In genomic region chr19:33418871-33419762, GRCh38 we compare ENCODE assay signal across 23 cellular contexts. TPM values are rescaled to one million over a fixed set of nuclear protein-coding genes. Genes with fewer than 3 reads are reported as not detected.
A peak's percentile ranks its signal among the peaks of the same experiment; 100 is the strongest.
DNase-seq lines count a peak whose midpoint lies in the region; ATAC-seq, FAIRE-seq and TF ChIP-seq lines count a peak whose summit lies in the region.
"Had no signal": no experiment of that assay in that cellular context is flagged by ENCODE, and none has a peak within 500 bp of the region (broad histone marks: within the 10 kb centered on the region; RNA-seq: fewer than 3 reads in every experiment).

No MANE protein-coding gene starts in this region.

- FAIRE-seq in A549 (lab: Jason Lieb, UNC) (no peak), kidney (lab: Jason Lieb, UNC) (no peak)
- FAIRE-seq: A204.1, GM12891, GM18507, H54 had no signal

- POLR2A ChIA-PET in A549 (lab: Yijun Ruan, JAX) = no interaction called here
- POLR2A ChIA-PET in IMR-90 (lab: Charles Lee; ENCODE audit: unreplicated experiment) = no interaction called here

- H2AK5ac ChIP-seq in IMR-90 (ENCODE audit: low read depth, low read length) = no peak overlapping the region

- TF ChIP-seq CTCF in A549 (IDR thresholded peaks at IDR 0.05) (no peak), IMR-90 (conservative IDR thresholded peaks at IDR 0.05; ENCODE audit: low read depth, low read length) (no peak), kidney (IDR thresholded peaks at IDR 0.05; ENCODE audit: borderline replicate concordance, extremely low read depth, insufficient read depth) (no peak)

- H3K27ac ChIP-seq in A549 (no peak overlapping the region), IMR-90 (ENCODE audit: insufficient read depth, low read length) (no peak overlapping the region), kidney (ENCODE audit: low read depth in 2 of 2, low read length in 2 of 2) (no peak overlapping the region)
- H3K27ac ChIP-seq: 22Rv1 had no signal

- no peak overlapping the region for H3K23ac ChIP-seq in IMR-90 (ENCODE audit: low read depth, low read length)

- H4K91ac ChIP-seq in IMR-90 (ENCODE audit: insufficient read depth, low read depth, low read length) = no peak overlapping the region

- peaks cover 3% of the 10 kb centered on the region; the same call in 1 of the 2 replicates for H3K9me1 ChIP-seq in IMR-90 (ENCODE audit: insufficient read depth, low read length)

- DNase-seq in Right ventricle myocardium inferior (ENCODE audit: missing footprints) (peak; percentile 51), cardiac septum (ENCODE audit: low spot score) (no peak), A549 (ENCODE audit: low read depth in 1 of 2, low spot score in 1 of 2) (no peak), IMR-90 (no peak), kidney (peak; percentile 35), SKM-1 treated with dmso at 0.1 percent for 144 hours (lab: John Stamatoyannopoulos, UW; ENCODE audit: unreplicated experiment) (no peak)
- DNase-seq: ACHN; AML-193; Calu3; CD4-positive, alpha-beta memory T cell; COR-L47; DMS53; DMS79 treated with DMSO at 0.1 percent for 48 hours; GF-D8; GOT3 had no signal

- H3K4me2 ChIP-seq in A549 (no peak overlapping the region), IMR-90 (ENCODE audit: low read depth, low read length) (no peak overlapping the region)

- intact Hi-C loops in Right ventricle myocardium inferior (cut with DNase I) (loop anchor here (5.0 kb wide), 1 partner anchor 353 kb away; no protein-coding TSS in a partner anchor), cardiac septum (cut with DNase I) (no loop called here), IMR-90 (cut with micrococcal nuclease) (no loop called here), kidney (cut with DNase I) (loop anchor here (10.0 kb wide), 1 partner anchor 356 kb away; no protein-coding TSS in a partner anchor)

- no peak overlapping the region for H2BK120ac ChIP-seq in IMR-90 (ENCODE audit: low read depth, low read length)

- TF ChIP-seq EP300 in A549 (IDR thresholded peaks at IDR 0.05) = no peak

- H4K8ac ChIP-seq in IMR-90 (ENCODE audit: low read depth in 2 of 2, low read length in 2 of 2) = no peak overlapping the region

- WGBS in A549 (ENCODE audit: missing lambda C conversion rate) = 81% methylated on average over 20 of the region's 20 CpGs
- 78% methylated on average over 7 of the region's 20 CpGs; no CpG with 5 or more reads in 1 of the 2 experiments for WGBS in IMR-90 (ENCODE audit: extremely low coverage in 2 of 2, insufficient read length in 1 of 2), 2 experiments

- no peak overlapping the region for H3K18ac ChIP-seq in IMR-90 (ENCODE audit: low read depth, low read length)

- no TSS peak for BruUV-seq in IMR-90 (replicated peaks; lab: Mats Ljungman, UMichigan)

- H2AFZ ChIP-seq in IMR-90 (replicated peaks; ENCODE audit: low read length, poor library complexity) = no peak overlapping the region

- no peaks in the 10 kb centered on the region for H3K79me1 ChIP-seq in IMR-90 (ENCODE audit: low read depth in 1 of 2, low read length in 2 of 2)

- TF ChIP-seq POLR2A in A549 (IDR thresholded peaks at IDR 0.05; ENCODE audit: low read length) = no peak
- TF ChIP-seq POLR2A in IMR-90 (IDR thresholded peaks at IDR 0.05; ENCODE audit: low read depth, low read length) = no peak

- H3K9me3 ChIP-seq in A549 (no peaks in the 10 kb centered on the region), IMR-90 (ENCODE audit: control insufficient read depth, insufficient read depth, low read length) (no peaks in the 10 kb centered on the region), kidney (ENCODE audit: control insufficient read depth in 1 of 2, low read length in 2 of 2) (no peaks in the 10 kb centered on the region)
- H3K9me3 ChIP-seq: HAP-1 had no signal

- H3K9ac ChIP-seq in IMR-90 (ENCODE audit: low read depth, low read length) (no peak overlapping the region), kidney (ENCODE audit: low read length in 2 of 2) (no peak overlapping the region)

- no peak overlapping the region for H2BK15ac ChIP-seq in IMR-90 (ENCODE audit: low read depth, low read length)

- CTCF ChIA-PET in A549 (lab: Yijun Ruan, JAX) (interaction anchor here (0.6 to 35.6 kb wide), 18 partner anchors 11 to 678 kb away, joined by 3 to 1493 read pairs (median 4); no protein-coding TSS in a partner anchor), IMR-90 (lab: Yijun Ruan, JAX) (interaction anchor here (0.6 to 1.1 kb wide), 2 partner anchors 359 to 788 kb away, joined by 3 to 6 read pairs; no protein-coding TSS in a partner anchor)

- H3K14ac ChIP-seq in IMR-90 (replicated peaks; ENCODE audit: low read depth, low read length) = no peak overlapping the region

- no peak overlapping the region for H2BK20ac ChIP-seq in IMR-90 (ENCODE audit: low read depth, low read length)

- H3K4ac ChIP-seq in IMR-90 (ENCODE audit: low read depth, low read length) = no peak overlapping the region

- ATAC-seq in Right ventricle myocardium inferior (no peak), A549 (0 out of 6 replicates have a peak, but pooled peaks of 1 of the 2 experiments have one; percentile 6), IMR-90 (ENCODE audit: low read depth) (no peak), HG03460 (IDR thresholded peaks at IDR 0.05; ENCODE audit: unreplicated experiment) (no peak), GM19397 (IDR thresholded peaks at IDR 0.05; ENCODE audit: unreplicated experiment) (no peak)

- dilution Hi-C loops in IMR-90 (cut with HindIII; ENCODE audit: low sequenced_read_pairs, unreplicated experiment) = no loop called here

- H3K4me1 ChIP-seq in A549 (no peaks in the 10 kb centered on the region), IMR-90 (ENCODE audit: control insufficient read depth, insufficient read depth, low read length) (no peaks in the 10 kb centered on the region; the same call in 1 of the 2 replicates), kidney (ENCODE audit: control insufficient read depth in 1 of 2, insufficient read depth in 1 of 2, low read depth in 1 of 2, low read length in 2 of 2) (no peaks in the 10 kb centered on the region)
- H3K4me1 ChIP-seq: HAP-1 had no signal

- H3K27me3 ChIP-seq in IMR-90 (ENCODE audit: control insufficient read depth, insufficient read depth, low read length) = no peaks in the 10 kb centered on the region

- H3K36me3 ChIP-seq in IMR-90 (ENCODE audit: control insufficient read depth, insufficient read depth, low read length) (no peaks in the 10 kb centered on the region), kidney (ENCODE audit: control insufficient read depth in 1 of 2, insufficient read depth in 2 of 2, low read length in 2 of 2) (no peaks in the 10 kb centered on the region)
- H3K36me3 ChIP-seq: HAP-1 had no signal

- TF ChIP-seq RAD21 in A549 (conservative IDR thresholded peaks at IDR 0.05 in 1 of 2, IDR thresholded peaks at IDR 0.05 in 1 of 2) = no peak
- no peak for TF ChIP-seq RAD21 in IMR-90 (IDR thresholded peaks at IDR 0.05; ENCODE audit: low read length)

- H3K4me3 ChIP-seq in A549 = no peak overlapping the region
- no peak overlapping the region for H3K4me3 ChIP-seq in IMR-90 (ENCODE audit: insufficient read depth, low read depth, low read length)
- H3K4me3 ChIP-seq in kidney (ENCODE audit: low read length in 2 of 2) = no peak overlapping the region
- H3K4me3 ChIP-seq: HAP-1 had no signal

- H4K20me1 ChIP-seq in IMR-90 (ENCODE audit: insufficient read depth, low read length) = no peaks in the 10 kb centered on the region

- in situ Hi-C loops in IMR-90 (cut with MboI; ENCODE audit: low sequenced_read_pairs) = no loop called here

- H4K5ac ChIP-seq in IMR-90 (ENCODE audit: low read depth, low read length) = no peak overlapping the region

- H3K56ac ChIP-seq in IMR-90 (ENCODE audit: extremely low read depth, insufficient read depth, low read length) = no peak overlapping the region

- H2BK5ac ChIP-seq in IMR-90 (ENCODE audit: low read depth, low read length, poor library complexity, severe bottlenecking) = no peak overlapping the region

- H2AK9ac ChIP-seq in IMR-90 (replicated peaks; ENCODE audit: low read depth, low read length, poor library complexity) = peak overlapping the region; percentile 28

TF ChIP-seq in A549, 52 proteins besides CTCF, POLR2A, EP300 and RAD21:
- peak; percentile 10; the same call in 1 of the 2 replicates for TF ChIP-seq BHLHE40 (IDR thresholded peaks at IDR 0.05; ENCODE audit: low read depth, low read length)
- TF ChIP-seq, protein P1, sequence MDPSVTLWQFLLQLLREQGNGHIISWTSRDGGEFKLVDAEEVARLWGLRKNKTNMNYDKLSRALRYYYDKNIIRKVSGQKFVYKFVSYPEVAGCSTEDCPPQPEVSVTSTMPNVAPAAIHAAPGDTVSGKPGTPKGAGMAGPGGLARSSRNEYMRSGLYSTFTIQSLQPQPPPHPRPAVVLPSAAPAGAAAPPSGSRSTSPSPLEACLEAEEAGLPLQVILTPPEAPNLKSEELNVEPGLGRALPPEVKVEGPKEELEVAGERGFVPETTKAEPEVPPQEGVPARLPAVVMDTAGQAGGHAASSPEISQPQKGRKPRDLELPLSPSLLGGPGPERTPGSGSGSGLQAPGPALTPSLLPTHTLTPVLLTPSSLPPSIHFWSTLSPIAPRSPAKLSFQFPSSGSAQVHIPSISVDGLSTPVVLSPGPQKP (IDR thresholded peaks at IDR 0.05; ENCODE audit: low read depth, low read length) = no peak
TF ChIP-seq in A549: peak in this region for 1.

TF ChIP-seq in IMR-90, 13 proteins besides CTCF, POLR2A, EP300 and RAD21:
- TF ChIP-seq NFE2L2 (IDR thresholded peaks at IDR 0.05; ENCODE audit: low read depth, low read length) = no peak
TF ChIP-seq in IMR-90: peak in this region for 0.

RNA-seq across cellular contexts. Expression of gene CEBPG, which starts 45.6 kb away (rescaled TPM):
- total RNA-seq in Right ventricle myocardium inferior (17.5 TPM), cardiac septum (17.3 TPM), IMR-90 (2012; rRNA removed) (14.3 and 21.1 TPM in 2 replicates), kidney (22.4 TPM)
- polyA plus RNA-seq in A549 (2011; rRNA removed) (104 and 138 TPM in 2 replicates), A549 (2017; fragmentation: RNase III; extraction: RNeasy Plus Mini Kit Qiagen cat#74134 plus additional on column Dnase treatment) (34.0 to 35.7 TPM (median 34.3 TPM) in 3 replicates), IMR-90 (2012; rRNA removed) (7.9 and 9.2 TPM in 2 replicates), kidney (ENCODE audit: insufficient read depth, low read depth, low replicate concordance) (13.0 TPM)
- polyA plus RNA-seq in A549 (2012; cell fraction: cytosol; rRNA removed) = 25.7 and 27.7 TPM in 2 replicates
- 11.1 and 12.8 TPM in 2 replicates for polyA plus RNA-seq in A549 (2012; cell fraction: nucleus; rRNA removed)
- 62.1 and 64.8 TPM in 2 replicates for polyA minus RNA-seq in A549 (2011; rRNA and poly(A)+ RNA removed)
- polyA plus RNA-seq in IMR-90 (2012; cell fraction: cytosol; rRNA removed) = 2.9 and 4.9 TPM in 2 replicates
- polyA plus RNA-seq in IMR-90 (2012; cell fraction: nucleus; rRNA removed; ENCODE audit: low replicate concordance) = 2.6 and 13.3 TPM in 2 replicates

Comparison
In these comparisons a context has a peak if more than half of its experiments do, and no peak if none do; other contexts are left out.
1. DNase-seq: peak in Right ventricle myocardium inferior (single experiment) and kidney (single experiment); none in cardiac septum (single experiment), A549 (0 of 2), IMR-90 (single experiment) and SKM-1 treated with dmso at 0.1 percent for 144 hours (single experiment).
2. intact Hi-C loops: an anchor here in Right ventricle myocardium inferior (5.0 kb wide) and kidney (10.0 kb wide); none called in cardiac septum and IMR-90.